In genomic region chr12:19303496-19303895, GRCh38 we compare ENCODE assay signal across 23 cellular contexts.
"Had no signal": no experiment of that assay in that cellular context is flagged by ENCODE, and none has a peak within 500 bp of the region (broad histone marks: within the 10 kb centered on the region; RNA-seq: fewer than 3 reads in every experiment).

No MANE protein-coding gene starts in this region.

- H3K27ac ChIP-seq: coronary artery, esophagus muscularis mucosa, foreskin keratinocyte, gastroesophageal sphincter, heart right ventricle, left lung, lower lobe of right lung had no signal

- H3K27ac Mint-ChIP-seq: naive B cell had no signal

- H3K4me3 Mint-ChIP-seq: naive B cell had no signal

- ATAC-seq: foreskin keratinocyte, gastroesophageal sphincter, left cardiac atrium, left lung, left ventricle myocardium superior, lower lobe of right lung, mucosa of descending colon had no signal

- H3K27me3 Mint-ChIP-seq: naive B cell had no signal

- H3K36me3 ChIP-seq: left lung had no signal

- H3K4me1 ChIP-seq: heart right ventricle had no signal

- DNase-seq: dermis blood vessel endothelial cell; dorsolateral prefrontal cortex; effector CD4-positive, alpha-beta T cell; effector memory CD4-positive, alpha-beta T cell; foreskin keratinocyte; head of caudate nucleus; heart right ventricle; hippocampal formation; left cardiac atrium; left lung; left ventricle myocardium superior; lower lobe of right lung; mesendoderm; mucosa of descending colon; naive B cell had no signal

- H3K4me1 Mint-ChIP-seq: naive B cell had no signal

- FAIRE-seq: colon, endothelial cell of umbilical vein, frontal cortex, islet of Langerhans, keratinocyte had no signal

- H3K9me3 ChIP-seq: esophagus muscularis mucosa, gastroesophageal sphincter, heart right ventricle, left lung, lower lobe of right lung, mucosa of descending colon had no signal

- H3K27me3 ChIP-seq: dorsolateral prefrontal cortex, esophagus muscularis mucosa, foreskin keratinocyte, gastroesophageal sphincter, heart right ventricle, left lung had no signal

- H3K36me3 Mint-ChIP-seq: naive B cell had no signal

- H3K4me3 ChIP-seq: coronary artery, dorsolateral prefrontal cortex, esophagus muscularis mucosa, gastroesophageal sphincter, heart right ventricle, left lung, lower lobe of right lung, mucosa of descending colon had no signal
